In the genomic region with DNA sequence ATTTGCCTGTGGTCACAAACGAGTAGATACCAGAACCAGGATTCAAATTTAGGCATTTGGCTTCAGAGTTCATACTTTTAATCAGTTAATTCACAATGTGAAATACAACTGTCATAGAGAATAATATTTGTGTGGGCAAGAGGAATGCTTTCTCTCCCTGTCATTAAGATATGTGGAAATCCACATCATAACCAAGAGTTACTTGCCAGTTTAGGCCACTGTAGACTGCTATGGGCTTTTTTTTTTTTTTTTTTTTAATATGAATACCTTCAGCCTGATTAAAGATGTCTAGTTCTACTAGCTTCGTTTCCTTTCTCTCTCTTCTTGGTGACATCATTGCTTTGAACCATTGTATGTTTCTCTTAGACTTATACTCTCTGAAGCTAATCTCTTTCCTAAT, we compare ENCODE assay signal across 1 cellular context.
TF ChIP-seq lines count a peak whose summit lies in the region.

No MANE protein-coding gene starts in this region.

TF ChIP-seq in SK-N-SH, 30 proteins besides CTCF, POLR2A, EP300 and RAD21 (continued from another document):
- no peak for TF ChIP-seq RXRA (IDR thresholded peaks at IDR 0.05; ENCODE audit: borderline replicate concordance, low read depth)
- no peak for TF ChIP-seq SMC3 (IDR thresholded peaks at IDR 0.05; ENCODE audit: low read depth, low read length)
